ENCODE assay signal across 16 cellular contexts in the genomic region with DNA sequence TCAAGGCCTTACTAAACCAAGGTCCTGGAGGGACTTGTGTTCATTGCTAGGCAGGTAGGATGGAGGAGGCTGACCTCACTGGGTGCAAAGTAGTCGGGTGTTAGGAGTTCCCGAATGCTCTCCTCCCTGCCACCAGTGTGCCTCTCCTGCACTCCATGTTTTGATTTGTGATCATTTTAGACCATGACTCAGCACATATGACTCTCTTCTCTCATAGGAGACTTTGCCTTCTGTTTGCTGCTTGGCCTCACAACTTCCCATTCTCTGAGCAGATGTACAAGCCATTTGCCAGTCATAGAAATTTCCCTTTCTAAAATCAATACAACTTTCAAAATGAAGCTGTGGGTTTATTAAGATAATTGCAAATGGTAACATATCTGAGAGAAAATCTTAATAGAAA. TPM values are rescaled to one million over a fixed set of nuclear protein-coding genes. Genes with fewer than 3 reads are reported as not detected.
A peak's percentile ranks its signal among the peaks of the same experiment; 100 is the strongest.
DNase-seq lines count a peak whose midpoint lies in the region; ATAC-seq and TF ChIP-seq lines count a peak whose summit lies in the region.
"Had no signal": no experiment of that assay in that cellular context is flagged by ENCODE, and none has a peak within 500 bp of the region (broad histone marks: within the 10 kb centered on the region; RNA-seq: fewer than 3 reads in every experiment).

No MANE protein-coding gene starts in this region.

- no peaks in the 10 kb centered on the region for H3K27me3 Mint-ChIP-seq in immature natural killer cell (ENCODE audit: low read depth in 3 of 3)
- no peaks in the 10 kb centered on the region for H3K27me3 Mint-ChIP-seq in activated CD8-positive, alpha-beta T cell treated with anti-CD3 and anti-CD28 coated beads for 36 hours
- H3K27me3 Mint-ChIP-seq: IgD-negative memory B cell had no signal

- no peak overlapping the region for H2BK12ac ChIP-seq in mesenchymal stem cell (ENCODE audit: low read length in 2 of 2)

- no peaks in the 10 kb centered on the region for H3K9me2 ChIP-seq in SK-N-SH

- TF ChIP-seq CTCF in choroid plexus epithelial cell (conservative IDR thresholded peaks at IDR 0.05; ENCODE audit: low read depth, low read length): no peak
- no peak for TF ChIP-seq CTCF in SK-N-SH (IDR thresholded peaks at IDR 0.05)
- no peak for TF ChIP-seq CTCF in activated CD8-positive, alpha-beta T cell treated with anti-CD3 and anti-CD28 coated beads for 36 hours (IDR thresholded peaks at IDR 0.05)

- H3K27ac Mint-ChIP-seq in immature natural killer cell: no peak overlapping the region
- no peak overlapping the region for H3K27ac Mint-ChIP-seq in activated CD8-positive, alpha-beta T cell treated with anti-CD3 and anti-CD28 coated beads for 36 hours
- H3K27ac Mint-ChIP-seq: IgD-negative memory B cell; naive thymus-derived CD8-positive, alpha-beta T cell had no signal

- H3K27ac ChIP-seq in mesenchymal stem cell (ENCODE audit: low read length, poor library complexity, severe bottlenecking) (no peak overlapping the region), SK-N-SH (ENCODE audit: low read depth in 2 of 2, low read length in 1 of 2) (no peak overlapping the region)
- H3K27ac ChIP-seq: ascending aorta, prostate gland had no signal

- no peak overlapping the region for H2AK5ac ChIP-seq in mesenchymal stem cell (ENCODE audit: low read length, severe bottlenecking)

- no peaks in the 10 kb centered on the region for H3K36me3 ChIP-seq in mesenchymal stem cell (ENCODE audit: control insufficient read depth in 1 of 2, insufficient read depth in 2 of 2, low read depth in 1 of 2, low read length in 2 of 2)
- no peaks in the 10 kb centered on the region for H3K36me3 ChIP-seq in SK-N-SH (replicated peaks in 1 of 2; ENCODE audit: control insufficient read depth in 1 of 2, insufficient read depth in 2 of 2, low read length in 1 of 2)
- H3K36me3 ChIP-seq: ascending aorta; BLaER1 treated with 17β-estradiol and CSF1 and Interleukin-3, amounts not matched to agents 10 nM and 100 nM; prostate gland had no signal

- CTCF ChIA-PET in SK-N-SH (lab: Yijun Ruan, JAX): no interaction called here
- CTCF ChIA-PET in activated CD8-positive, alpha-beta T cell treated with anti-CD3 and anti-CD28 coated beads for 36 hours (lab: Charles Lee): no interaction called here

- H3K4me3 Mint-ChIP-seq in immature natural killer cell: no peak overlapping the region
- no peak overlapping the region for H3K4me3 Mint-ChIP-seq in activated CD8-positive, alpha-beta T cell treated with anti-CD3 and anti-CD28 coated beads for 36 hours
- H3K4me3 Mint-ChIP-seq: IgD-negative memory B cell; naive thymus-derived CD8-positive, alpha-beta T cell had no signal

- H3K4me2 ChIP-seq in mesenchymal stem cell (ENCODE audit: low read length, poor library complexity, severe bottlenecking) (no peak overlapping the region), SK-N-SH (no peak overlapping the region)
- H3K4me2 ChIP-seq: BLaER1 treated with 17β-estradiol and CSF1 and Interleukin-3, amounts not matched to agents 10 nM and 100 nM had no signal

- no peak overlapping the region for H4K91ac ChIP-seq in mesenchymal stem cell (ENCODE audit: low read length)

- DNase-seq in DMS53 (lab: John Stamatoyannopoulos, UW): peak; percentile 73
- DNase-seq in NCI-H69 (lab: John Stamatoyannopoulos, UW): peak; percentile 37
- DNase-seq in choroid plexus epithelial cell (ENCODE audit: low read depth): peak; percentile 26
- no peak for DNase-seq in mesenchymal stem cell
- no peak for DNase-seq in immature natural killer cell
- DNase-seq in SK-N-SH: no peak
- DNase-seq in activated CD8-positive, alpha-beta T cell treated with anti-CD3 and anti-CD28 coated beads for 36 hours: no peak
- DNase-seq: activated CD8-positive, alpha-beta memory T cell treated with anti-CD3 and anti-CD28 coated beads, Interleukin-2, amount 50 U/mL, for 4 hours; activated naive CD4-positive, alpha-beta T cell; naive thymus-derived CD8-positive, alpha-beta T cell; NCI-H1048 had no signal

- ATAC-seq in GM18519 (IDR thresholded peaks at IDR 0.05; ENCODE audit: low FRiP score, unreplicated experiment): no peak
- no peak for ATAC-seq in activated CD8-positive, alpha-beta T cell treated with anti-CD3 and anti-CD28 coated beads for 36 hours
- ATAC-seq: naive thymus-derived CD8-positive, alpha-beta T cell had no signal

- H2AFZ ChIP-seq in mesenchymal stem cell (ENCODE audit: low read depth, low read length) (no peak overlapping the region), SK-N-SH (ENCODE audit: low read depth) (no peak overlapping the region)

- H4K8ac ChIP-seq in mesenchymal stem cell (ENCODE audit: low read length): peak overlapping the region; percentile 51

- H3K9me3 Mint-ChIP-seq in immature natural killer cell: peaks cover 2 to 29% (median 14%) of the 10 kb centered on the region in 6 donors
- no peaks in the 10 kb centered on the region for H3K9me3 Mint-ChIP-seq in activated CD8-positive, alpha-beta T cell treated with anti-CD3 and anti-CD28 coated beads for 36 hours

- H3K79me1 ChIP-seq in mesenchymal stem cell (replicated peaks; ENCODE audit: low read length, poor library complexity, severe bottlenecking): no peaks in the 10 kb centered on the region

- no peaks in the 10 kb centered on the region for H3K4me1 Mint-ChIP-seq in immature natural killer cell
- no peaks in the 10 kb centered on the region for H3K4me1 Mint-ChIP-seq in activated CD8-positive, alpha-beta T cell treated with anti-CD3 and anti-CD28 coated beads for 36 hours (ENCODE audit: low read depth)
- H3K4me1 Mint-ChIP-seq: IgD-negative memory B cell; naive thymus-derived CD8-positive, alpha-beta T cell had no signal

- H4K20me1 ChIP-seq in SK-N-SH (ENCODE audit: insufficient read depth): no peaks in the 10 kb centered on the region
- H4K20me1 ChIP-seq: BLaER1 treated with 17β-estradiol and CSF1 and Interleukin-3, amounts not matched to agents 10 nM and 100 nM had no signal

- POLR2A ChIA-PET in SK-N-SH (lab: Yijun Ruan, JAX): no interaction called here
- POLR2A ChIA-PET in activated CD8-positive, alpha-beta T cell treated with anti-CD3 and anti-CD28 coated beads for 36 hours (lab: Charles Lee): no interaction called here

- no peak for TF ChIP-seq RAD21 in SK-N-SH (IDR thresholded peaks at IDR 0.05; ENCODE audit: low read length)

- H3K14ac ChIP-seq in mesenchymal stem cell (ENCODE audit: low read length in 2 of 2): no peak overlapping the region

- no peaks in the 10 kb centered on the region for H3K79me2 ChIP-seq in SK-N-SH (ENCODE audit: insufficient read depth)

- H3K4me3 ChIP-seq in choroid plexus epithelial cell (ENCODE audit: low read depth, low read length) (no peak overlapping the region), mesenchymal stem cell (ENCODE audit: insufficient read depth in 1 of 2, low read depth in 1 of 2, low read length in 2 of 2) (no peak overlapping the region), SK-N-SH (ENCODE audit: low read depth in 2 of 2, low read length in 1 of 2) (no peak overlapping the region)
- H3K4me3 ChIP-seq: ascending aorta; BLaER1 treated with 17β-estradiol and CSF1 and Interleukin-3, amounts not matched to agents 10 nM and 100 nM; prostate gland had no signal

- H3K9ac ChIP-seq in mesenchymal stem cell (ENCODE audit: low read length) (peak overlapping the region; percentile 38), SK-N-SH (no peak overlapping the region)
- H3K9ac ChIP-seq: BLaER1 treated with 17β-estradiol and CSF1 and Interleukin-3, amounts not matched to agents 10 nM and 100 nM had no signal

- no peak overlapping the region for H2BK120ac ChIP-seq in mesenchymal stem cell (ENCODE audit: low read depth, low read length)

- H2BK15ac ChIP-seq in mesenchymal stem cell (ENCODE audit: low read depth, poor library complexity, severe bottlenecking): no peak overlapping the region

- H3K23ac ChIP-seq in mesenchymal stem cell (ENCODE audit: low read length in 2 of 2): no peak overlapping the region

- intact Hi-C loops in activated CD8-positive, alpha-beta T cell treated with anti-CD3 and anti-CD28 coated beads for 36 hours (cut with micrococcal nuclease): no loop called here

- peak overlapping the region; percentile 3 to 11 for H3K18ac ChIP-seq in mesenchymal stem cell (ENCODE audit: low read depth in 1 of 2, low read length in 2 of 2)

- H3K36me3 Mint-ChIP-seq in immature natural killer cell: no peaks in the 10 kb centered on the region
- no peaks in the 10 kb centered on the region for H3K36me3 Mint-ChIP-seq in activated CD8-positive, alpha-beta T cell treated with anti-CD3 and anti-CD28 coated beads for 36 hours (ENCODE audit: low read depth)
- H3K36me3 Mint-ChIP-seq: IgD-negative memory B cell; naive thymus-derived CD8-positive, alpha-beta T cell had no signal

- no peaks in the 10 kb centered on the region for H3K9me3 ChIP-seq in mesenchymal stem cell (ENCODE audit: control insufficient read depth, low read length)
- H3K9me3 ChIP-seq in SK-N-SH: no peaks in the 10 kb centered on the region
- H3K9me3 ChIP-seq: ascending aorta; BLaER1 treated with 17β-estradiol and CSF1 and Interleukin-3, amounts not matched to agents 10 nM and 100 nM; prostate gland had no signal

- no peaks in the 10 kb centered on the region for H3F3A ChIP-seq in SK-N-SH (replicated peaks; ENCODE audit: insufficient read depth)

- H3K27me3 ChIP-seq in mesenchymal stem cell (ENCODE audit: control insufficient read depth in 1 of 2, insufficient read depth in 1 of 2, low read length in 2 of 2) (no peaks in the 10 kb centered on the region), SK-N-SH (ENCODE audit: insufficient read depth) (peaks cover 5% of the 10 kb centered on the region; the same call in 1 of the 2 replicates)
- H3K27me3 ChIP-seq: ascending aorta; BLaER1 treated with 17β-estradiol and CSF1 and Interleukin-3, amounts not matched to agents 10 nM and 100 nM had no signal

- no peak for TF ChIP-seq EP300 in SK-N-SH (IDR thresholded peaks at IDR 0.05; ENCODE audit: borderline replicate concordance in 1 of 2, low read depth in 1 of 2, low read length in 1 of 2)

- no peak overlapping the region for H2BK5ac ChIP-seq in mesenchymal stem cell (ENCODE audit: low read depth, low read length, poor library complexity, severe bottlenecking)

- 84% methylated on average over 2 of the region's 2 CpGs for WGBS in mesenchymal stem cell
- WGBS in SK-N-SH (ENCODE audit: low lambda C conversion rate): 14% methylated on average over 2 of the region's 2 CpGs

- H3K4me1 ChIP-seq in mesenchymal stem cell (ENCODE audit: control insufficient read depth, insufficient read depth, low read depth, low read length) (no peaks in the 10 kb centered on the region), SK-N-SH (ENCODE audit: control insufficient read depth in 1 of 2, insufficient read depth in 2 of 2, low read depth in 1 of 2, low read length in 1 of 2) (no peaks in the 10 kb centered on the region)
- H3K4me1 ChIP-seq: ascending aorta, prostate gland had no signal

- H3K4ac ChIP-seq in mesenchymal stem cell (ENCODE audit: low read depth in 1 of 2, low read length in 2 of 2): no peak overlapping the region

TF ChIP-seq in SK-N-SH, 30 proteins besides CTCF, POLR2A, EP300 and RAD21 (continues in another document):
- TF ChIP-seq RXRA (IDR thresholded peaks at IDR 0.05; ENCODE audit: borderline replicate concordance, low read depth): no peak

RNA-seq across cellular contexts. Expression of gene LRIG3, which starts 46.6 kb away (rescaled TPM):
- 11.1 TPM for polyA plus RNA-seq in mesenchymal stem cell (2013, experiment 1 of 2)
- polyA plus RNA-seq in mesenchymal stem cell (2013, experiment 2 of 2): 11.7 TPM
- not detected for polyA plus RNA-seq in immature natural killer cell
- polyA plus RNA-seq in SK-N-SH (2012; rRNA removed): 0.03 and 0.08 TPM in 2 replicates
- 0.03 and 0.13 TPM in 2 replicates for polyA plus RNA-seq in SK-N-SH (2012; cell fraction: cytosol; rRNA removed)
- polyA plus RNA-seq in SK-N-SH (2012; cell fraction: nucleus; rRNA removed): 0.05 and 0.29 TPM in 2 replicates
- total RNA-seq in activated CD8-positive, alpha-beta T cell treated with anti-CD3 and anti-CD28 coated beads for 36 hours: not detected
- total RNA-seq: naive thymus-derived CD8-positive, alpha-beta T cell had no signal
- polyA plus RNA-seq: IgD-negative memory B cell; naive thymus-derived CD8-positive, alpha-beta T cell had no signal

Comparison
In these comparisons a context has a peak if more than half of its experiments do, and no peak if none do; other contexts are left out.
1. DNase-seq: peak in DMS53 (single experiment), NCI-H69 (single experiment) and choroid plexus epithelial cell (single experiment); none in mesenchymal stem cell (single experiment), immature natural killer cell (0 of 3), SK-N-SH (single experiment) and activated CD8-positive, alpha-beta T cell treated with anti-CD3 and anti-CD28 coated beads for 36 hours (single experiment).